ENCODE assay signal across 1 cellular context in the genomic region with DNA sequence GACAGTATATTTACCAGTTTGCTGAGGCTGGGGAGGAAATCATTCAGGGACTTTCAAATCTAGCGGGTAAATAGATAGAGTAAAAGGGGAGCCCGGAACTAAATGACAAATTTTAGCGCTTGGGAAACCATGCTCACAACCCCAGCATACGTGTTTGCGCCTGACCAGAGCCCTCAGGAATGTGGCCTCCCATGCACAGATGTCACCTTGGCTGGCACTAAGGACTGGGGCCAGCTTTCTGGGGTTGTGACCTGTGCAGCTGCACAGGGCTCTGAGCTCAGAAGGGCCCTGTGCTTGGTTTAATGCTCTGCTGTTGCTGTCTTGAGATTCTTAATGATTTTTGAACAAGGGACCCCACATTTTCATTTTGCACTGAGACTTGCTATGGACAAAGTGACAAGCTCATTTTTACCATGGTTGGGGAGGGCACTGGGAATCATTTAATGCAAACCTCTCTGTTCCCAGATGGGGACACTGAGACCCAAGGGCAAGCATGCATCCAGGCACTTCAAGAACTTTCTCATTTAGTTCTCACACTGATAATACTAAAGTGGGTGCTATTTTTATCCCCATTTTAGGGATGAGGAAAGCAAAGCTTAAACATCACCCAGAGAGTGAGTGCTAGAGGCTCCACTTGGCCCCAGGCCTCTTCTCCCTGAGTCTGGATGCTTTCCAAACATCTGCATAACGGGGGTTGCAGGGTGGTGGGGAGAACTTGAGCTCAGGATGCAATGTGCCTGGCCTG.
TF ChIP-seq lines count a peak whose summit lies in the region.

No MANE protein-coding gene starts in this region.

TF ChIP-seq in HepG2, 621 proteins besides CTCF, POLR2A, EP300 and RAD21:
- no peak for TF ChIP-seq ZNF33A (CRISPR knock-in tag; IDR thresholded peaks at IDR 0.05; ENCODE audit: borderline replicate concordance)
- TF ChIP-seq, protein P1, sequence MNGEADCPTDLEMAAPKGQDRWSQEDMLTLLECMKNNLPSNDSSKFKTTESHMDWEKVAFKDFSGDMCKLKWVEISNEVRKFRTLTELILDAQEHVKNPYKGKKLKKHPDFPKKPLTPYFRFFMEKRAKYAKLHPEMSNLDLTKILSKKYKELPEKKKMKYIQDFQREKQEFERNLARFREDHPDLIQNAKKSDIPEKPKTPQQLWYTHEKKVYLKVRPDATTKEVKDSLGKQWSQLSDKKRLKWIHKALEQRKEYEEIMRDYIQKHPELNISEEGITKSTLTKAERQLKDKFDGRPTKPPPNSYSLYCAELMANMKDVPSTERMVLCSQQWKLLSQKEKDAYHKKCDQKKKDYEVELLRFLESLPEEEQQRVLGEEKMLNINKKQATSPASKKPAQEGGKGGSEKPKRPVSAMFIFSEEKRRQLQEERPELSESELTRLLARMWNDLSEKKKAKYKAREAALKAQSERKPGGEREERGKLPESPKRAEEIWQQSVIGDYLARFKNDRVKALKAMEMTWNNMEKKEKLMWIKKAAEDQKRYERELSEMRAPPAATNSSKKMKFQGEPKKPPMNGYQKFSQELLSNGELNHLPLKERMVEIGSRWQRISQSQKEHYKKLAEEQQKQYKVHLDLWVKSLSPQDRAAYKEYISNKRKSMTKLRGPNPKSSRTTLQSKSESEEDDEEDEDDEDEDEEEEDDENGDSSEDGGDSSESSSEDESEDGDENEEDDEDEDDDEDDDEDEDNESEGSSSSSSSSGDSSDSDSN (CRISPR knock-in tag; IDR thresholded peaks at IDR 0.05): no peak
- TF ChIP-seq, protein P2, sequence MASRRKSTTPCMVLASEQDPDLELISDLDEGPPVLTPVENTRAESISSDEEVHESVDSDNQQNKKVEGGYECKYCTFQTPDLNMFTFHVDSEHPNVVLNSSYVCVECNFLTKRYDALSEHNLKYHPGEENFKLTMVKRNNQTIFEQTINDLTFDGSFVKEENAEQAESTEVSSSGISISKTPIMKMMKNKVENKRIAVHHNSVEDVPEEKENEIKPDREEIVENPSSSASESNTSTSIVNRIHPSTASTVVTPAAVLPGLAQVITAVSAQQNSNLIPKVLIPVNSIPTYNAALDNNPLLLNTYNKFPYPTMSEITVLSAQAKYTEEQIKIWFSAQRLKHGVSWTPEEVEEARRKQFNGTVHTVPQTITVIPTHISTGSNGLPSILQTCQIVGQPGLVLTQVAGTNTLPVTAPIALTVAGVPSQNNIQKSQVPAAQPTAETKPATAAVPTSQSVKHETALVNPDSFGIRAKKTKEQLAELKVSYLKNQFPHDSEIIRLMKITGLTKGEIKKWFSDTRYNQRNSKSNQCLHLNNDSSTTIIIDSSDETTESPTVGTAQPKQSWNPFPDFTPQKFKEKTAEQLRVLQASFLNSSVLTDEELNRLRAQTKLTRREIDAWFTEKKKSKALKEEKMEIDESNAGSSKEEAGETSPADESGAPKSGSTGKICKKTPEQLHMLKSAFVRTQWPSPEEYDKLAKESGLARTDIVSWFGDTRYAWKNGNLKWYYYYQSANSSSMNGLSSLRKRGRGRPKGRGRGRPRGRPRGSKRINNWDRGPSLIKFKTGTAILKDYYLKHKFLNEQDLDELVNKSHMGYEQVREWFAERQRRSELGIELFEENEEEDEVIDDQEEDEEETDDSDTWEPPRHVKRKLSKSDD (CRISPR knock-in tag; IDR thresholded peaks at IDR 0.05; ENCODE audit: low read depth): no peak
- no peak for TF ChIP-seq KDM5B (CRISPR knock-in tag; IDR thresholded peaks at IDR 0.05; ENCODE audit: borderline replicate concordance)
- no peak for TF ChIP-seq TAF15 (IDR thresholded peaks at IDR 0.05; ENCODE audit: low read depth, low read length, poor library complexity, severe bottlenecking)
- no peak for TF ChIP-seq ARID2 (CRISPR knock-in tag; IDR thresholded peaks at IDR 0.05; ENCODE audit: borderline replicate concordance)
- TF ChIP-seq PHF8 (CRISPR knock-in tag; IDR thresholded peaks at IDR 0.05): no peak
- TF ChIP-seq, protein P3, sequence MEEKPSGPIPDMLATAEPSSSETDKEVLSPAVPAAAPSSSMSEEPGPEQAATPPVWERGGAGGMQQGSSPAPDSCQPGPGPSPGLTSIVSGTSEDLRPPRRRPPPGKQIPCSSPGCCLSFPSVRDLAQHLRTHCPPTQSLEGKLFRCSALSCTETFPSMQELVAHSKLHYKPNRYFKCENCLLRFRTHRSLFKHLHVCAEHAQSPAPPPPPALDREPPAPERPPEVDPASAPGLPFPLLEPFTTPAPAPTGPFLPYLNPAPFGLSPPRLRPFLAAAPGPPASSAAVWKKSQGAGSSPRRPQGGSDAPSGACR (CRISPR knock-in tag; IDR thresholded peaks at IDR 0.05): no peak
- no peak for TF ChIP-seq ZNF720 (CRISPR knock-in tag; IDR thresholded peaks at IDR 0.05)
